7 cellular contexts compared by ENCODE assay signal in genomic region chr18:58781627-58782194, GRCh38.
A peak's percentile ranks its signal among the peaks of the same experiment; 100 is the strongest.
DNase-seq lines count a peak whose midpoint lies in the region; ATAC-seq and TF ChIP-seq lines count a peak whose summit lies in the region.

No MANE protein-coding gene starts in this region.

- no peaks in the 10 kb centered on the region for H3K36me3 Mint-ChIP-seq in activated CD4-positive, alpha-beta T cell treated with anti-CD3 and anti-CD28 coated beads, Interleukin-2, amount 10 ng/mL, durations not matched to agents 24 days and 14 days (ENCODE audit: low read depth)

- no peak overlapping the region for H3K27ac Mint-ChIP-seq in activated CD4-positive, alpha-beta T cell treated with anti-CD3 and anti-CD28 coated beads, Interleukin-2, amount 10 ng/mL, durations not matched to agents 24 days and 14 days

- peak; percentile 84 to 96 (median 88) for TF ChIP-seq CTCF in right lobe of liver (IDR thresholded peaks at IDR 0.05)

- no peak overlapping the region for H3K4me3 Mint-ChIP-seq in activated CD4-positive, alpha-beta T cell treated with anti-CD3 and anti-CD28 coated beads, Interleukin-2, amount 10 ng/mL, durations not matched to agents 24 days and 14 days

- H3K9me3 ChIP-seq in right lobe of liver = no peaks in the 10 kb centered on the region

- H3K36me3 ChIP-seq in right lobe of liver = no peaks in the 10 kb centered on the region

- peaks cover 3% of the 10 kb centered on the region for H3K4me1 Mint-ChIP-seq in activated CD4-positive, alpha-beta T cell treated with anti-CD3 and anti-CD28 coated beads, Interleukin-2, amount 10 ng/mL, durations not matched to agents 24 days and 14 days

- TF ChIP-seq POLR2A in right lobe of liver (IDR thresholded peaks at IDR 0.05) = no peak

- WGBS in right lobe of liver (ENCODE audit: insufficient coverage, low coverage, low lambda C conversion rate, missing lambda C conversion rate) = 11% methylated on average over 9 of the region's 10 CpGs

- DNase-seq in NCI-H69 (lab: John Stamatoyannopoulos, UW) = peak; percentile 95
- DNase-seq in activated CD4-positive, alpha-beta T cell treated with anti-CD3 and anti-CD28 coated beads, Interleukin-2, amount 10 ng/mL, durations not matched to agents 24 days and 14 days = peak; percentile 90
- peak; percentile 74 for DNase-seq in dedifferentiated amniotic fluid mesenchymal stem cell (ENCODE audit: extremely low spot score)
- peak; percentile 63 to 75 (median 72) for DNase-seq in right lobe of liver
- DNase-seq in stimulated activated CD4-positive, alpha-beta T cell treated with anti-CD3 and anti-CD28 coated beads, TNF-alpha, amount 100 ng/mL, for 48 hours (ENCODE audit: low read depth in 3 of 3) = peak; percentile 48 to 68 (median 61)

- no peaks in the 10 kb centered on the region for H3K9me3 Mint-ChIP-seq in activated CD4-positive, alpha-beta T cell treated with anti-CD3 and anti-CD28 coated beads, Interleukin-2, amount 10 ng/mL, durations not matched to agents 24 days and 14 days

- intact Hi-C loops in activated CD4-positive, alpha-beta T cell treated with anti-CD3 and anti-CD28 coated beads, Interleukin-2, amount 10 ng/mL, durations not matched to agents 24 days and 14 days (cut with micrococcal nuclease) = loop anchor here (1.0 kb wide), 2 partner anchors 276 to 289 kb away; no protein-coding TSS in a partner anchor
- intact Hi-C loops in right lobe of liver (cut with DNase I) = loop anchor here (5.0 kb wide), 2 partner anchors 276 to 281 kb away; no protein-coding TSS in a partner anchor

- H3K4me3 ChIP-seq in right lobe of liver = no peak overlapping the region

- ATAC-seq in GM18517 (IDR thresholded peaks at IDR 0.05; ENCODE audit: unreplicated experiment) (peak; percentile 75), HG03280 (IDR thresholded peaks at IDR 0.05; ENCODE audit: unreplicated experiment) (peak; percentile 79), right lobe of liver (peak; percentile 94 to 97 (median 96))

- H3K4me1 ChIP-seq in right lobe of liver = no peaks in the 10 kb centered on the region

- no peak overlapping the region for H3K27ac ChIP-seq in right lobe of liver

- no peaks in the 10 kb centered on the region for H3K27me3 ChIP-seq in right lobe of liver

- H3K27me3 Mint-ChIP-seq in activated CD4-positive, alpha-beta T cell treated with anti-CD3 and anti-CD28 coated beads, Interleukin-2, amount 10 ng/mL, durations not matched to agents 24 days and 14 days = peaks cover 9% of the 10 kb centered on the region
